ENCODE assay signal across 1 cellular context in the genomic region with DNA sequence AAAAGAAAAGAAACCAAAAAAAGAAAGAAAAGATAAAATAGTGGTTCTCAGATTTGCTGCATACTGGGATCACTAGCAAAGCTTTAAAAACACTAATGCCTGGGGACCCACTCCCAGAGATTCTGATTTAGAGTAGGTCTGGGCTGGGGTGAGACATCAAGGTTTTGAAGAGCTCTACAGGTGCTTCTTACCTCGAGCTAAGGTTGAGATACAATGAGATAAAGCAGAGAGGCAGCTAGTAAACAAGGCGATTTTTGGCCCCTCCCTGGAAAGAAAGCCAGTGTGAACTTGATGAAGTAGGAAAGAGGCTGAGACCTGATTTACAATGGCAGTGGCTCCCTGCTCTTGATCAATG.
TF ChIP-seq lines count a peak whose summit lies in the region.

No MANE protein-coding gene starts in this region.

TF ChIP-seq in GM23338, 12 proteins besides CTCF, POLR2A, EP300 and RAD21 (continued from another document):
- TF ChIP-seq, protein P1, sequence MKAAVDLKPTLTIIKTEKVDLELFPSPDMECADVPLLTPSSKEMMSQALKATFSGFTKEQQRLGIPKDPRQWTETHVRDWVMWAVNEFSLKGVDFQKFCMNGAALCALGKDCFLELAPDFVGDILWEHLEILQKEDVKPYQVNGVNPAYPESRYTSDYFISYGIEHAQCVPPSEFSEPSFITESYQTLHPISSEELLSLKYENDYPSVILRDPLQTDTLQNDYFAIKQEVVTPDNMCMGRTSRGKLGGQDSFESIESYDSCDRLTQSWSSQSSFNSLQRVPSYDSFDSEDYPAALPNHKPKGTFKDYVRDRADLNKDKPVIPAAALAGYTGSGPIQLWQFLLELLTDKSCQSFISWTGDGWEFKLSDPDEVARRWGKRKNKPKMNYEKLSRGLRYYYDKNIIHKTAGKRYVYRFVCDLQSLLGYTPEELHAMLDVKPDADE (IDR thresholded peaks at IDR 0.05), result no peak
- TF ChIP-seq ZNF331 (CRISPR knock-in tag; IDR thresholded peaks at IDR 0.05; ENCODE audit: low read depth), result no peak
- TF ChIP-seq EZH2 (IDR thresholded peaks at IDR 0.05; ENCODE audit: low read depth, unreplicated experiment), result no peak
- TF ChIP-seq STAT1 (IDR thresholded peaks at IDR 0.05; ENCODE audit: unreplicated experiment), result no peak
- no peak for TF ChIP-seq NANOG (IDR thresholded peaks at IDR 0.05; ENCODE audit: borderline replicate concordance)
- no peak for TF ChIP-seq CREB1 (CRISPR knock-in tag; IDR thresholded peaks at IDR 0.05; ENCODE audit: low read depth)
- TF ChIP-seq, protein P2, sequence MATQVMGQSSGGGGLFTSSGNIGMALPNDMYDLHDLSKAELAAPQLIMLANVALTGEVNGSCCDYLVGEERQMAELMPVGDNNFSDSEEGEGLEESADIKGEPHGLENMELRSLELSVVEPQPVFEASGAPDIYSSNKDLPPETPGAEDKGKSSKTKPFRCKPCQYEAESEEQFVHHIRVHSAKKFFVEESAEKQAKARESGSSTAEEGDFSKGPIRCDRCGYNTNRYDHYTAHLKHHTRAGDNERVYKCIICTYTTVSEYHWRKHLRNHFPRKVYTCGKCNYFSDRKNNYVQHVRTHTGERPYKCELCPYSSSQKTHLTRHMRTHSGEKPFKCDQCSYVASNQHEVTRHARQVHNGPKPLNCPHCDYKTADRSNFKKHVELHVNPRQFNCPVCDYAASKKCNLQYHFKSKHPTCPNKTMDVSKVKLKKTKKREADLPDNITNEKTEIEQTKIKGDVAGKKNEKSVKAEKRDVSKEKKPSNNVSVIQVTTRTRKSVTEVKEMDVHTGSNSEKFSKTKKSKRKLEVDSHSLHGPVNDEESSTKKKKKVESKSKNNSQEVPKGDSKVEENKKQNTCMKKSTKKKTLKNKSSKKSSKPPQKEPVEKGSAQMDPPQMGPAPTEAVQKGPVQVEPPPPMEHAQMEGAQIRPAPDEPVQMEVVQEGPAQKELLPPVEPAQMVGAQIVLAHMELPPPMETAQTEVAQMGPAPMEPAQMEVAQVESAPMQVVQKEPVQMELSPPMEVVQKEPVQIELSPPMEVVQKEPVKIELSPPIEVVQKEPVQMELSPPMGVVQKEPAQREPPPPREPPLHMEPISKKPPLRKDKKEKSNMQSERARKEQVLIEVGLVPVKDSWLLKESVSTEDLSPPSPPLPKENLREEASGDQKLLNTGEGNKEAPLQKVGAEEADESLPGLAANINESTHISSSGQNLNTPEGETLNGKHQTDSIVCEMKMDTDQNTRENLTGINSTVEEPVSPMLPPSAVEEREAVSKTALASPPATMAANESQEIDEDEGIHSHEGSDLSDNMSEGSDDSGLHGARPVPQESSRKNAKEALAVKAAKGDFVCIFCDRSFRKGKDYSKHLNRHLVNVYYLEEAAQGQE (IDR thresholded peaks at IDR 0.05; ENCODE audit: unreplicated experiment), result no peak
- no peak for TF ChIP-seq JUNB (IDR thresholded peaks at IDR 0.05; ENCODE audit: unreplicated experiment)
